In genomic region chr3:81643721-81644120, GRCh38 we compare ENCODE assay signal across 10 cellular contexts.
DNase-seq lines count a peak whose midpoint lies in the region; ATAC-seq and TF ChIP-seq lines count a peak whose summit lies in the region.
"Had no signal": no experiment of that assay in that cellular context is flagged by ENCODE, and none has a peak within 500 bp of the region (broad histone marks: within the 10 kb centered on the region; RNA-seq: fewer than 3 reads in every experiment).

No MANE protein-coding gene starts in this region.

- in situ Hi-C loops in GM13976 (cut with MboI; ENCODE audit: low sequenced_read_pairs, unreplicated experiment), result no loop called here

- H3K4me3 ChIP-seq in breast epithelium (no peak overlapping the region), PC-3 (ENCODE audit: low read length) (no peak overlapping the region)
- H3K4me3 ChIP-seq: pancreas had no signal

- peak; percentile 38 for DNase-seq in MCF 10A (ENCODE audit: unreplicated experiment)
- no peak for DNase-seq in breast epithelium (ENCODE audit: low spot score in 2 of 2)
- DNase-seq in PC-3, result peak; percentile 58
- DNase-seq in foreskin keratinocyte, result peak in 1 of 2 donors; percentile 25
- no peak for DNase-seq in type B pancreatic cell (ENCODE audit: extremely low spot score, unreplicated experiment)
- DNase-seq in NCI-H1694 (lab: John Stamatoyannopoulos, UW), result no peak
- no peak for DNase-seq in GM13976 (ENCODE audit: low spot score)
- DNase-seq: activated naive CD4-positive, alpha-beta T cell; pancreas had no signal

- no TSS peak for BruUV-seq in MCF 10A (replicated peaks; lab: Mats Ljungman, UMichigan)
- no TSS peak for BruUV-seq in PC-3 (replicated peaks; lab: Mats Ljungman, UMichigan)

- H3K27ac ChIP-seq in breast epithelium (no peak overlapping the region), PC-3 (ENCODE audit: low read length) (no peak overlapping the region), foreskin keratinocyte (no peak overlapping the region)
- H3K27ac ChIP-seq: pancreas had no signal

- no peak for TF ChIP-seq POLR2A in breast epithelium (IDR thresholded peaks at IDR 0.05)

- H3K27me3 ChIP-seq in breast epithelium (no peaks in the 10 kb centered on the region), PC-3 (ENCODE audit: low read length) (no peaks in the 10 kb centered on the region), foreskin keratinocyte (no peaks in the 10 kb centered on the region)

- ATAC-seq in PC-3 (peak; percentile 85), foreskin keratinocyte (peak; percentile 77), GM21447 (IDR thresholded peaks at IDR 0.05; ENCODE audit: unreplicated experiment) (no peak)

- no peaks in the 10 kb centered on the region for H4K20me1 ChIP-seq in PC-3 (ENCODE audit: low read length)

- H3K9me3 ChIP-seq in breast epithelium (no peaks in the 10 kb centered on the region), PC-3 (ENCODE audit: low read length) (no peaks in the 10 kb centered on the region)
- H3K9me3 ChIP-seq: pancreas had no signal

- H3K79me2 ChIP-seq in PC-3 (ENCODE audit: low read length), result no peaks in the 10 kb centered on the region

- POLR2A ChIA-PET in MCF 10A (lab: Yijun Ruan, JAX), result no interaction called here
- POLR2A ChIA-PET in PC-3 (lab: Charles Lee; ENCODE audit: unreplicated experiment), result no interaction called here

- H3K9me3 Mint-ChIP-seq in MCF 10A (ENCODE audit: unreplicated experiment) (no peaks in the 10 kb centered on the region), type B pancreatic cell (no peaks in the 10 kb centered on the region)

- no peak overlapping the region for H3K9ac ChIP-seq in PC-3 (ENCODE audit: low read length)

- H3K4me1 Mint-ChIP-seq in MCF 10A (ENCODE audit: insufficient read depth, unreplicated experiment) (no peaks in the 10 kb centered on the region), type B pancreatic cell (ENCODE audit: unreplicated experiment) (no peaks in the 10 kb centered on the region)

- H3K27me3 Mint-ChIP-seq in MCF 10A (ENCODE audit: insufficient read depth, unreplicated experiment), result no peaks in the 10 kb centered on the region
- no peaks in the 10 kb centered on the region for H3K27me3 Mint-ChIP-seq in type B pancreatic cell

- no peak overlapping the region for H3K27ac Mint-ChIP-seq in MCF 10A (ENCODE audit: low read depth, unreplicated experiment)
- H3K27ac Mint-ChIP-seq in type B pancreatic cell, result no peak overlapping the region

- no peaks in the 10 kb centered on the region for H3K4me1 ChIP-seq in breast epithelium
- peaks cover 9% of the 10 kb centered on the region; the same call in 1 of the 2 replicates for H3K4me1 ChIP-seq in PC-3 (ENCODE audit: insufficient read depth, low read length)
- no peaks in the 10 kb centered on the region for H3K4me1 ChIP-seq in foreskin keratinocyte
- H3K4me1 ChIP-seq: pancreas had no signal

- H3K4me3 Mint-ChIP-seq in MCF 10A (ENCODE audit: unreplicated experiment) (no peak overlapping the region), type B pancreatic cell (no peak overlapping the region)

- CTCF ChIA-PET in MCF 10A (lab: Yijun Ruan, JAX) (interaction anchor here (0.6 to 1.7 kb wide), 7 partner anchors 9 to 489 kb away, joined by 3 to 10 read pairs (median 5); no protein-coding TSS in a partner anchor), PC-3 (lab: Charles Lee) (interaction anchor here (0.6 to 1.1 kb wide), 4 partner anchors 52 to 842 kb away, joined by 3 to 5 read pairs (median 4); no protein-coding TSS in a partner anchor)

- no peaks in the 10 kb centered on the region for H3F3A ChIP-seq in PC-3 (ENCODE audit: low read length, unreplicated experiment)

- peak; percentile 17 for TF ChIP-seq CTCF in MCF 10A (IDR thresholded peaks at IDR 0.05; ENCODE audit: unreplicated experiment)
- peak in 1 of 3 donors; percentile 15 for TF ChIP-seq CTCF in breast epithelium (IDR thresholded peaks at IDR 0.05)
- peak; percentile 74 for TF ChIP-seq CTCF in PC-3 (conservative IDR thresholded peaks at IDR 0.05; ENCODE audit: low read depth, low read length)
- TF ChIP-seq CTCF in foreskin keratinocyte (conservative IDR thresholded peaks at IDR 0.05), result peak; percentile 65
- peak; percentile 39 for TF ChIP-seq CTCF in type B pancreatic cell (conservative IDR thresholded peaks at IDR 0.05)
- TF ChIP-seq CTCF in GM13976 (IDR thresholded peaks at IDR 0.05; ENCODE audit: borderline replicate concordance, control extremely low read depth, extremely low read depth, insufficient read depth, missing control alignments), result no peak

- intact Hi-C loops in MCF 10A (cut with micrococcal nuclease), result loop anchor here (5.0 kb wide), 1 partner anchor 221 kb away; no protein-coding TSS in a partner anchor
- intact Hi-C loops in breast epithelium (cut with DNase I; ENCODE audit: low total_unique reads), result no loop called here
- intact Hi-C loops in PC-3 (cut with micrococcal nuclease), result loop anchor here (1.0 to 5.0 kb wide), 5 partner anchors 61 to 426 kb away; no protein-coding TSS in a partner anchor

- no peak overlapping the region for H2AFZ ChIP-seq in PC-3 (ENCODE audit: low read length)

- no peaks in the 10 kb centered on the region for H3K9me2 ChIP-seq in PC-3 (replicated peaks; ENCODE audit: low read length)

- no peak overlapping the region for H3K4me2 ChIP-seq in PC-3 (ENCODE audit: low read length)

- H3K36me3 Mint-ChIP-seq in MCF 10A (ENCODE audit: insufficient read depth, unreplicated experiment) (no peaks in the 10 kb centered on the region), type B pancreatic cell (no peaks in the 10 kb centered on the region)

- H3K36me3 ChIP-seq in breast epithelium (no peaks in the 10 kb centered on the region), PC-3 (ENCODE audit: low read depth, low read length) (peaks cover 7% of the 10 kb centered on the region; the same call in 1 of the 2 replicates)
- H3K36me3 ChIP-seq: pancreas had no signal

Comparison
In these comparisons a context has a peak if more than half of its experiments do, and no peak if none do; other contexts are left out.
1. DNase-seq: peak in MCF 10A (single experiment) and PC-3 (single experiment); none in breast epithelium (0 of 2), type B pancreatic cell (single experiment), NCI-H1694 (single experiment) and GM13976 (single experiment).